In genomic region chr1:184160236-184160635, GRCh38 we compare ENCODE assay signal across 11 cellular contexts.
DNase-seq lines count a peak whose midpoint lies in the region; ATAC-seq and TF ChIP-seq lines count a peak whose summit lies in the region.
"Had no signal": no experiment of that assay in that cellular context is flagged by ENCODE, and none has a peak within 500 bp of the region (broad histone marks: within the 10 kb centered on the region; RNA-seq: fewer than 3 reads in every experiment).

No MANE protein-coding gene starts in this region.

- H3K4me2 ChIP-seq in osteoblast (ENCODE audit: insufficient read depth, low read length) = no peak overlapping the region

- no peaks in the 10 kb centered on the region for H4K20me1 ChIP-seq in osteoblast (ENCODE audit: insufficient read depth, low read length)

- no peak overlapping the region for H3K4me3 ChIP-seq in GM06990 (replicated peaks; ENCODE audit: low read depth, low read length)
- H3K4me3 ChIP-seq in adrenal gland = no peak overlapping the region
- H3K4me3 ChIP-seq in osteoblast (ENCODE audit: insufficient read depth, low read length) = no peak overlapping the region
- H3K4me3 ChIP-seq in BE2C (ENCODE audit: low read depth, low read length) = no peak overlapping the region
- H3K4me3 ChIP-seq: prostate gland had no signal

- ATAC-seq in HG03025 (IDR thresholded peaks at IDR 0.05; ENCODE audit: low FRiP score, unreplicated experiment) = peak; percentile 37
- no peak for ATAC-seq in HG02970 (IDR thresholded peaks at IDR 0.05; ENCODE audit: low FRiP score, unreplicated experiment)
- ATAC-seq: esophagus mucosa had no signal

- no peaks in the 10 kb centered on the region for H3K27me3 ChIP-seq in GM06990 (replicated peaks; ENCODE audit: control insufficient read depth, insufficient read depth, low read length)
- H3K27me3 ChIP-seq in adrenal gland = no peaks in the 10 kb centered on the region
- H3K27me3 ChIP-seq in osteoblast (ENCODE audit: insufficient read depth, low read length) = no peaks in the 10 kb centered on the region
- H3K27me3 ChIP-seq in BE2C = no peaks in the 10 kb centered on the region

- H3K36me3 ChIP-seq in GM06990 (ENCODE audit: control insufficient read depth, insufficient read depth, low read length) = no peaks in the 10 kb centered on the region
- H3K36me3 ChIP-seq in adrenal gland (replicated peaks in 1 of 2) = no peaks in the 10 kb centered on the region
- H3K36me3 ChIP-seq in osteoblast (ENCODE audit: insufficient read depth, low read length) = no peaks in the 10 kb centered on the region
- no peaks in the 10 kb centered on the region for H3K36me3 ChIP-seq in BE2C
- H3K36me3 ChIP-seq: prostate gland had no signal

- no peak overlapping the region for H2AFZ ChIP-seq in osteoblast (ENCODE audit: low read length)

- H3K79me2 ChIP-seq in osteoblast (ENCODE audit: insufficient read depth, low read length) = no peaks in the 10 kb centered on the region

- H3K27ac ChIP-seq in adrenal gland (peak overlapping the region in 2 of 5 donors; percentile 11 to 21), osteoblast (ENCODE audit: low read depth, low read length) (peak overlapping the region; percentile 69)
- H3K27ac ChIP-seq: prostate gland had no signal

- peaks cover 12 to 28% of the 10 kb centered on the region in 2 donors for H3K4me1 ChIP-seq in adrenal gland (replicated peaks in 1 of 2)
- peaks cover 26% of the 10 kb centered on the region for H3K4me1 ChIP-seq in osteoblast (ENCODE audit: insufficient read depth, low read length)
- H3K4me1 ChIP-seq in BE2C = peaks cover 3% of the 10 kb centered on the region; the same call in 1 of the 2 replicates
- H3K4me1 ChIP-seq: prostate gland had no signal

- TF ChIP-seq CTCF in GM06990 (IDR thresholded peaks at IDR 0.05; ENCODE audit: insufficient read depth, low read length, poor library complexity, severe bottlenecking) (no peak), adrenal gland (IDR thresholded peaks at IDR 0.05) (no peak), osteoblast (IDR thresholded peaks at IDR 0.05; ENCODE audit: extremely low read depth, low read depth, low read length) (no peak), BE2C (IDR thresholded peaks at IDR 0.05; ENCODE audit: low read depth, low read length) (no peak)

- DNase-seq in GM06990 (ENCODE audit: extremely low read depth, insufficient read length) (peak; percentile 76), adrenal gland (peak in 4 of 7 donors; percentile 27 to 45 (median 38)), osteoblast (ENCODE audit: insufficient read length, low spot score, missing footprints) (peak; percentile 53), BE2C (no peak), NCI-H1930 (lab: John Stamatoyannopoulos, UW) (no peak), UCSD-AML1 (lab: John Stamatoyannopoulos, UW; ENCODE audit: unreplicated experiment) (no peak)
- DNase-seq: activated B cell treated with CpG ODN at 0.5 μM for 24 hours had no signal

- WGBS in adrenal gland, 4 donors = 75 to 89% (median 82%) methylated on average over 2 of the region's 2 CpGs

- no peak for TF ChIP-seq POLR2A in adrenal gland (IDR thresholded peaks at IDR 0.05)

- intact Hi-C loops in adrenal gland (cut with DNase I) = loop anchor here in 1 of 2 donors (10.0 kb wide), 1 partner anchor 65 kb away; no protein-coding TSS in a partner anchor

- H3K9me3 ChIP-seq in adrenal gland (replicated peaks in 1 of 3) (no peaks in the 10 kb centered on the region), osteoblast (ENCODE audit: low read depth, low read length) (no peaks in the 10 kb centered on the region), BE2C (no peaks in the 10 kb centered on the region)
- H3K9me3 ChIP-seq: prostate gland had no signal

Comparison
In these comparisons a context has a peak if more than half of its experiments do, and no peak if none do; other contexts are left out.
1. DNase-seq: peak in GM06990 (single experiment), adrenal gland (4 of 7) and osteoblast (single experiment); none in BE2C (single experiment), NCI-H1930 (0 of 2) and UCSD-AML1 (single experiment).